ENCODE assay signal across 9 cellular contexts in the genomic region with DNA sequence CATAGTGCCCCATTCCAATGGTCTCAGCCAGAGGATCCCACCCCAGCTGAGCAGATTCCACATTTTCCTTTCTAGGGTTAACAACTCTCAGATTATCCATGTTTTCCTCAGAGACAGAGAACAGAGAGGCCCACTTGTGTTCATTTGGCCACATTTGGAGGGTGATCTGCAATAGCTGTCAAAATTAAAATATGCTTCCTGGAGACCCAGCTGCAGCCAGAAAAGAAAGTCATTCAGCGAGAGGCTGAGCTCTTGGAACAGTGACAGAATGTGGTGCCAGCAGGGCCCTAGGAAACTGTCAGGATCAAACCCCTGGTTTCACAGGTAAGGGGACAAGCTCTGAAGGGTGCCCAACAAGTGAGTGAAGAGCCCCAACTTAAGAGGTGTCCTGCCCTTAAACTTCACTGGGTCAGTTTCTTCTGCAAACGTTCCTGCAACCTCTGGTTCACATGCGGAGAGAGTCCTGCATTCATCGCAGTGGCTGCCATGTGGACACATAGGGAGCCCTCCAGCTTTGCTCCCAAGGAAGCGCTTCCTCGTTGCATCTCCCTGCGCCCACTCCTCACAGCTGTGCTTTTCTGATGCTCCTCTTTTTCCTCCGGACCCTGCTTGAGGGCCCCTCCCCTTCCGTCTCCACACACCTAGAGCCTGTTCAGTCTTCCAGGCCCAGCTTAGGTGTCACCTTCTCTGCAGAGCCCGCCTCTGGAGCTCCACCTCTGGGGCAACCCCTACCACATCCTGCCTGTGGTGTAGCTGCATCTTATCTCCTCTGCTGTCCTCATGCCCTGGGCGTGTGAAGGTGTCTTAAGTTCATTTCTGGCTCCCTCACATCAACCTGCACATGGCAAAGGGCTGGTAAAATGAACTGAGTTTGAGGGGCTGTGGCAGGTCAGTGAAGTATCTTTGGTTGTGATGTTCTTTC. TPM values are rescaled to one million over a fixed set of nuclear protein-coding genes. Genes with fewer than 3 reads are reported as not detected.
DNase-seq lines count a peak whose midpoint lies in the region; ATAC-seq and TF ChIP-seq lines count a peak whose summit lies in the region.
"Had no signal": no experiment of that assay in that cellular context is flagged by ENCODE, and none has a peak within 500 bp of the region (broad histone marks: within the 10 kb centered on the region; RNA-seq: fewer than 3 reads in every experiment).

No MANE protein-coding gene starts in this region.

- peak overlapping the region; percentile 95 to 100 (median 97) for H3K27ac Mint-ChIP-seq in naive thymus-derived CD8-positive, alpha-beta T cell
- H3K27ac Mint-ChIP-seq in stimulated activated naive B cell treated with anti-CD40 and anti-IgM and Interleukin-4, amounts not matched to agents 10 μg/mL and 1 μg/mL and 100 μg/mL, for 72 hours, result no peak overlapping the region
- no peak overlapping the region for H3K27ac Mint-ChIP-seq in neural progenitor cell

- H3K27me3 Mint-ChIP-seq in naive thymus-derived CD8-positive, alpha-beta T cell, result no peaks in the 10 kb centered on the region
- no peaks in the 10 kb centered on the region for H3K27me3 Mint-ChIP-seq in stimulated activated naive B cell treated with anti-CD40 and anti-IgM and Interleukin-4, amounts not matched to agents 10 μg/mL and 1 μg/mL and 100 μg/mL, for 72 hours
- peaks cover 7% of the 10 kb centered on the region for H3K27me3 Mint-ChIP-seq in neural progenitor cell (ENCODE audit: insufficient read depth, low read depth)

- H3K9ac ChIP-seq in neural progenitor cell, result no peak overlapping the region

- peaks cover 5 to 17% (median 10%) of the 10 kb centered on the region in 3 donors for H3K36me3 Mint-ChIP-seq in naive thymus-derived CD8-positive, alpha-beta T cell
- peaks cover 2 to 32% of the 10 kb centered on the region in 2 donors for H3K36me3 Mint-ChIP-seq in stimulated activated naive B cell treated with anti-CD40 and anti-IgM and Interleukin-4, amounts not matched to agents 10 μg/mL and 1 μg/mL and 100 μg/mL, for 72 hours
- H3K36me3 Mint-ChIP-seq in neural progenitor cell, result peaks cover 9% of the 10 kb centered on the region

- no peak overlapping the region for H3K27ac ChIP-seq in neural progenitor cell
- H3K27ac ChIP-seq: VCaP had no signal

- no peaks in the 10 kb centered on the region for H3K27me3 ChIP-seq in neural progenitor cell

- H3K4me3 Mint-ChIP-seq in naive thymus-derived CD8-positive, alpha-beta T cell, result peak overlapping the region; percentile 76 to 94 (median 84)
- H3K4me3 Mint-ChIP-seq in stimulated activated naive B cell treated with anti-CD40 and anti-IgM and Interleukin-4, amounts not matched to agents 10 μg/mL and 1 μg/mL and 100 μg/mL, for 72 hours, result no peak overlapping the region
- H3K4me3 Mint-ChIP-seq in neural progenitor cell, result no peak overlapping the region

- H3K9me3 Mint-ChIP-seq in naive thymus-derived CD8-positive, alpha-beta T cell, result no peaks in the 10 kb centered on the region
- no peaks in the 10 kb centered on the region for H3K9me3 Mint-ChIP-seq in stimulated activated naive B cell treated with anti-CD40 and anti-IgM and Interleukin-4, amounts not matched to agents 10 μg/mL and 1 μg/mL and 100 μg/mL, for 72 hours
- H3K9me3 Mint-ChIP-seq in neural progenitor cell, result no peaks in the 10 kb centered on the region

- peak; percentile 71 for DNase-seq in NK-92 treated with Interleukin-12 subunit alpha and Interleukin-12 subunit beta, amount 100 ng/mL, for 24 hours (lab: John Stamatoyannopoulos, UW)
- peak; percentile 65 for DNase-seq in activated T-cell treated with anti-CD3 and anti-CD28 coated beads for 4 hours
- DNase-seq in naive thymus-derived CD8-positive, alpha-beta T cell, result peak; percentile 67 to 94 (median 87)
- DNase-seq in stimulated activated naive B cell treated with anti-CD40 and anti-IgM and Interleukin-4, amounts not matched to agents 10 μg/mL and 1 μg/mL and 100 μg/mL, for 72 hours, result no peak
- DNase-seq in neural progenitor cell (ENCODE audit: low spot score), result no peak
- no peak for DNase-seq in iPS-NIHi11 (ENCODE audit: low spot score)
- DNase-seq in NCI-H226, result no peak
- DNase-seq in AG08396 (ENCODE audit: low spot score), result no peak

- no peaks in the 10 kb centered on the region for H3K9me3 ChIP-seq in neural progenitor cell (ENCODE audit: low read depth)

- H4K20me1 ChIP-seq in neural progenitor cell (ENCODE audit: low read depth), result no peaks in the 10 kb centered on the region

- no peaks in the 10 kb centered on the region for H3K79me2 ChIP-seq in neural progenitor cell (ENCODE audit: low read depth)

- H3F3A ChIP-seq in neural progenitor cell (ENCODE audit: low read depth), result no peaks in the 10 kb centered on the region

- no peaks in the 10 kb centered on the region for H3K4me1 ChIP-seq in neural progenitor cell

- H2AFZ ChIP-seq in neural progenitor cell (replicated peaks), result no peak overlapping the region

- POLR2A ChIA-PET in naive thymus-derived CD8-positive, alpha-beta T cell (lab: Charles Lee), result interaction anchor here (0.6 to 17.2 kb wide), 8 partner anchors 10 to 750 kb away, joined by 3 to 1033 read pairs (median 8); a partner anchor contains a TSS

- H3K36me3 ChIP-seq in neural progenitor cell, result no peaks in the 10 kb centered on the region

- H3K4me1 Mint-ChIP-seq in naive thymus-derived CD8-positive, alpha-beta T cell, result peaks cover 32 to 85% (median 79%) of the 10 kb centered on the region in 4 donors
- H3K4me1 Mint-ChIP-seq in stimulated activated naive B cell treated with anti-CD40 and anti-IgM and Interleukin-4, amounts not matched to agents 10 μg/mL and 1 μg/mL and 100 μg/mL, for 72 hours, result peaks cover 16 to 25% of the 10 kb centered on the region in 2 donors
- H3K4me1 Mint-ChIP-seq in neural progenitor cell, result peaks cover 2% of the 10 kb centered on the region

- no peak overlapping the region for H3K4me3 ChIP-seq in neural progenitor cell

- no peak overlapping the region for H3K4me2 ChIP-seq in neural progenitor cell

- peak; percentile 99 to 100 for ATAC-seq in naive thymus-derived CD8-positive, alpha-beta T cell
- peak; percentile 90 to 94 for ATAC-seq in stimulated activated naive B cell treated with anti-CD40 and anti-IgM and Interleukin-4, amounts not matched to agents 10 μg/mL and 1 μg/mL and 100 μg/mL, for 72 hours (replicated peaks)

- TF ChIP-seq CTCF in neural progenitor cell (IDR thresholded peaks at IDR 0.05), result no peak

RNA-seq across cellular contexts. Expression of a gene that starts 3.9 kb away (rescaled TPM):
- 1 to 10 TPM; 6.8 to 7.5 TPM for total RNA-seq in naive thymus-derived CD8-positive, alpha-beta T cell
- under 1 TPM in 2 of 3 donors, not detected in 1; 0.50 to 0.76 TPM for polyA plus RNA-seq in naive thymus-derived CD8-positive, alpha-beta T cell
- total RNA-seq in neural progenitor cell (ENCODE audit: low replicate concordance), result 1.5 TPM in 1 of 2 replicates, not detected in the other

RNA-seq across cellular contexts. Expression of a gene that starts 22.3 kb away (rescaled TPM):
- total RNA-seq in naive thymus-derived CD8-positive, alpha-beta T cell, result 100 to 1,000 TPM; 388 to 396 TPM
- polyA plus RNA-seq in naive thymus-derived CD8-positive, alpha-beta T cell, result 1,000 to 10,000 TPM in 2 of 3 donors, 100 to 1,000 TPM in 1; 998 to 1,325 (median 1,191) TPM
- 69.2 and 88.1 TPM in 2 replicates for total RNA-seq in neural progenitor cell (ENCODE audit: low replicate concordance)

RNA-seq across cellular contexts. Expression of a gene that starts 54.1 kb away (rescaled TPM):
- total RNA-seq in naive thymus-derived CD8-positive, alpha-beta T cell, result under 1 TPM; 0.22 to 0.60 TPM
- under 1 TPM; 0.16 to 0.51 (median 0.46) TPM for polyA plus RNA-seq in naive thymus-derived CD8-positive, alpha-beta T cell
- total RNA-seq in neural progenitor cell (ENCODE audit: low replicate concordance), result 0.28 TPM in 1 of 2 replicates, not detected in the other

Comparison
In these comparisons a context has a peak if more than half of its experiments do, and no peak if none do; other contexts are left out.
1. DNase-seq: peak in NK-92 treated with Interleukin-12 subunit alpha and Interleukin-12 subunit beta, amount 100 ng/mL, for 24 hours (single experiment), activated T-cell treated with anti-CD3 and anti-CD28 coated beads for 4 hours (single experiment) and naive thymus-derived CD8-positive, alpha-beta T cell (10 of 10); none in stimulated activated naive B cell treated with anti-CD40 and anti-IgM and Interleukin-4, amounts not matched to agents 10 μg/mL and 1 μg/mL and 100 μg/mL, for 72 hours (single experiment), neural progenitor cell (single experiment), iPS-NIHi11 (single experiment), NCI-H226 (single experiment) and AG08396 (single experiment).
2. H3K27ac Mint-ChIP-seq: peak in naive thymus-derived CD8-positive, alpha-beta T cell (10 of 10); none in stimulated activated naive B cell treated with anti-CD40 and anti-IgM and Interleukin-4, amounts not matched to agents 10 μg/mL and 1 μg/mL and 100 μg/mL, for 72 hours (single experiment) and neural progenitor cell (single experiment).
3. H3K4me3 Mint-ChIP-seq: peak in naive thymus-derived CD8-positive, alpha-beta T cell (10 of 10); none in stimulated activated naive B cell treated with anti-CD40 and anti-IgM and Interleukin-4, amounts not matched to agents 10 μg/mL and 1 μg/mL and 100 μg/mL, for 72 hours (0 of 2) and neural progenitor cell (single experiment).